ENCODE assay signal across 9 cellular contexts in the genomic region with DNA sequence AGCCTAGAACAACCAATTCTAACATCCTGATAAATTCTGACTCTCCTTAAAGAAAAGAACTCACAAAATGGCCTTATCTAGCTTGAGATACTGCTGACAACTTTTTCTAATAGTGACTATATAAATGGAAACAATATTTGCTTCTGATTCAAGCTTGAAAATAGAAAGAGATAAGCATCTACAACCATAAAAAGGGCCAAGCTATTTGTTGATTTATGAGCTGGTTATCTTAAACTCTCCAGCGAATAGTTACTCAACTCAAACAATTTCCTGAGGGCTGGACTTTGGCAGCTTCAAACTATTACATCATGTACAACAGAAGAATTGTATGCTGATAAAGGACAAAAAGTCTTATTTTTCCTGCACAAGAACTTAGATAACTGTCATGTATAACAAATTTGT. TPM values are rescaled to one million over a fixed set of nuclear protein-coding genes. Genes with fewer than 3 reads are reported as not detected.
DNase-seq lines count a peak whose midpoint lies in the region; ATAC-seq and TF ChIP-seq lines count a peak whose summit lies in the region.
"Had no signal": no experiment of that assay in that cellular context is flagged by ENCODE, and none has a peak within 500 bp of the region (broad histone marks: within the 10 kb centered on the region; RNA-seq: fewer than 3 reads in every experiment).

No MANE protein-coding gene starts in this region.

- peak overlapping the region; percentile 87 for H3K27ac Mint-ChIP-seq in progenitor cell of endocrine pancreas
- H3K27ac Mint-ChIP-seq: T-helper 1 cell treated with Interleukin-12 subunit alpha and Interleukin-12 subunit beta and Interleukin-4 antibody, amounts not matched to agents 30 μg/mL and 1 μg/mL, for 36 hours had no signal

- DNase-seq in COLO829 (ENCODE audit: low spot score) = peak; percentile 13
- peak; percentile 15 for DNase-seq in RKO (ENCODE audit: low spot score)
- peak; percentile 84 for DNase-seq in fibroblast of peridontal ligament (ENCODE audit: extremely low read depth)
- DNase-seq in progenitor cell of endocrine pancreas (ENCODE audit: low spot score, unreplicated experiment) = no peak
- DNase-seq in stimulated activated naive CD4-positive, alpha-beta T cell treated with Interleukin-2 at 50 U/mL for 16 hours (lab: John Stamatoyannopoulos, UW) = no peak
- no peak for DNase-seq in DMS79 treated with DMSO at 0.1 percent for 48 hours (lab: John Stamatoyannopoulos, UW)

- H3K27me3 Mint-ChIP-seq in progenitor cell of endocrine pancreas = no peaks in the 10 kb centered on the region

- peaks cover 7% of the 10 kb centered on the region for H3K9me3 Mint-ChIP-seq in progenitor cell of endocrine pancreas (ENCODE audit: low read depth)

- ATAC-seq in GM18907 (IDR thresholded peaks at IDR 0.05; ENCODE audit: unreplicated experiment) (no peak), GM18873 (IDR thresholded peaks at IDR 0.05; ENCODE audit: low FRiP score, unreplicated experiment) (no peak)

- H3K4me3 Mint-ChIP-seq in progenitor cell of endocrine pancreas (ENCODE audit: low read depth) = no peak overlapping the region
- H3K4me3 Mint-ChIP-seq: T-helper 1 cell treated with Interleukin-12 subunit alpha and Interleukin-12 subunit beta and Interleukin-4 antibody, amounts not matched to agents 30 μg/mL and 1 μg/mL, for 36 hours had no signal

- no peak for TF ChIP-seq CTCF in progenitor cell of endocrine pancreas (IDR thresholded peaks at IDR 0.05; ENCODE audit: unreplicated experiment)

- peaks cover 55% of the 10 kb centered on the region for H3K4me1 Mint-ChIP-seq in progenitor cell of endocrine pancreas (ENCODE audit: low read depth)

- peaks cover 13% of the 10 kb centered on the region for H3K36me3 Mint-ChIP-seq in progenitor cell of endocrine pancreas (ENCODE audit: insufficient read depth)

RNA-seq across cellular contexts. Expression of a gene that starts 4.6 kb away (rescaled TPM):
- 79.0 and 83.8 TPM in 2 replicates for total RNA-seq in progenitor cell of endocrine pancreas

RNA-seq across cellular contexts. Expression of a gene that starts 54.7 kb away (rescaled TPM):
- 0.31 TPM in 1 of 2 replicates, not detected in the other for total RNA-seq in progenitor cell of endocrine pancreas

Comparison
In these comparisons a context has a peak if more than half of its experiments do, and no peak if none do; other contexts are left out.
1. DNase-seq: peak in COLO829 (single experiment), RKO (single experiment) and fibroblast of peridontal ligament (single experiment); none in progenitor cell of endocrine pancreas (single experiment), stimulated activated naive CD4-positive, alpha-beta T cell treated with Interleukin-2 at 50 U/mL for 16 hours (single experiment) and DMS79 treated with DMSO at 0.1 percent for 48 hours (single experiment).